Comparison of ENCODE assay signal across 1 cellular context in genomic region chr1:113610372-113610771, GRCh38.
TF ChIP-seq lines count a peak whose summit lies in the region.

No MANE protein-coding gene starts in this region.

TF ChIP-seq in WTC11, 78 proteins besides CTCF, POLR2A, EP300 and RAD21 (continued from another document):
- TF ChIP-seq ZNF671 (CRISPR knock-in tag; IDR thresholded peaks at IDR 0.05): no peak
- TF ChIP-seq ATF3 (CRISPR knock-in tag; conservative IDR thresholded peaks at IDR 0.05): no peak
